8 cellular contexts compared by ENCODE assay signal in the genomic region with DNA sequence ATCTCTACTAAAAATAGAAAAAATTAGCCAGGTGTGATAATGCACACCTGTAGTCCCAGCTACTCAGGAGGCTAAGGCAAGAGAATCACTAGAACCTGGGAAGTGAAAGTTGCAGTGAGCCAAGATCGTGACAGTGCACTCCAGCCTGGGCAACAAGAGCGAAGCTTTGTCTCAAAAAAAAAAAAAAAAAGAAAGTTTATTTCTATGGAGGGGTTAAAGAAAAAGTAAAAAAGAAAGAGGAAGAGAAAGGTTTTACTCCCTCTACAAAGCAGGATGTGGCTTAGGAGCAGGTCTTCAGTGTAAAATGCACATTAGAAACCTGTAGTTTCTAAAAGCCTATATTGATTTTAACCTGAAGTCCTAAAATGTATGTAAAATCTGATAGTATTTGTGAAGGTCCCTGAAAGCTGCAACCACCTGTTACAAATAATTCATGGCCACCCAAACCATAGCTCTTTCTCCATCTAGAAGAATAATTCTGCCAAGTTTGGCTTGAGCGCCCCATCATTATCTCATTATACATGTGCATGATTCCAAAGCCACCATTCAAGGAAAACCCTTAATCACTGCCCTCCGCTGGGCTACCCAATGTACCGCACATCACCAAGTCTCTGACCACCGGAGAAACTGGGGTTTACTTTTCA. TPM values are rescaled to one million over a fixed set of nuclear protein-coding genes. Genes with fewer than 3 reads are reported as not detected.
DNase-seq lines count a peak whose midpoint lies in the region; ATAC-seq, FAIRE-seq and TF ChIP-seq lines count a peak whose summit lies in the region.

No MANE protein-coding gene starts in this region.

- whole genome bisulfite sequencing in liver = 81% methylated on average over 6 of the region's 6 CpGs
- WGBS in thyroid gland, 2 donors = 86 to 91% methylated on average over 6 of the region's 6 CpGs

- no peak for TF ChIP-seq POLR2A in thyroid gland (IDR thresholded peaks at IDR 0.05)

- no peaks in the 10 kb centered on the region for H3K9me3 ChIP-seq in CD8-positive, alpha-beta T cell (ENCODE audit: low read length)
- H3K9me3 ChIP-seq in T-helper 17 cell (ENCODE audit: control insufficient read depth, low read length, poor library complexity, severe bottlenecking) (no peaks in the 10 kb centered on the region), liver (ENCODE audit: control insufficient read depth in 4 of 4, low read length in 3 of 4) (no peaks in the 10 kb centered on the region), thyroid gland (no peaks in the 10 kb centered on the region)

- no peaks in the 10 kb centered on the region for H3K36me3 ChIP-seq in CD8-positive, alpha-beta T cell (ENCODE audit: insufficient read depth, low read length)
- no peaks in the 10 kb centered on the region for H3K36me3 ChIP-seq in liver (ENCODE audit: control insufficient read depth in 4 of 4, insufficient read depth in 3 of 4, low read depth in 1 of 4, low read length in 3 of 4)
- no peaks in the 10 kb centered on the region for H3K36me3 ChIP-seq in thyroid gland

- no peak for FAIRE-seq in urothelium cell line (lab: Jason Lieb, UNC)

- CTCF ChIA-PET in CD8-positive, alpha-beta T cell (lab: Charles Lee) = interaction anchor here (0.6 to 1.5 kb wide), 6 partner anchors 46 to 197 kb away, joined by 3 read pairs; no protein-coding TSS in a partner anchor

- peak overlapping the region; percentile 41 for H3K27ac ChIP-seq in CD8-positive, alpha-beta T cell (ENCODE audit: low read depth, low read length)
- no peak overlapping the region for H3K27ac ChIP-seq in liver (ENCODE audit: low read depth in 1 of 2, low read length in 2 of 2)
- H3K27ac ChIP-seq in thyroid gland = no peak overlapping the region

- POLR2A ChIA-PET in CD8-positive, alpha-beta T cell (lab: Charles Lee) = interaction anchor here (0.6 to 4.0 kb wide), 17 partner anchors 9 to 174 kb away, joined by 3 to 28 read pairs (median 4); partner anchors contain the start of gene GPR107

- H3K4me1 Mint-ChIP-seq in CD8-positive, alpha-beta T cell (ENCODE audit: low read depth) = peaks cover 69% of the 10 kb centered on the region
- peaks cover 59% of the 10 kb centered on the region for H3K4me1 Mint-ChIP-seq in T-helper 17 cell

- no peak for ATAC-seq in CD8-positive, alpha-beta T cell
- ATAC-seq in GM21576 (IDR thresholded peaks at IDR 0.05; ENCODE audit: unreplicated experiment) = peak; percentile 26
- peak; percentile 5 for ATAC-seq in T-helper 17 cell

- no peak for DNase-seq in CD8-positive, alpha-beta T cell
- DNase-seq in T-helper 17 cell (no peak), urothelium cell line (ENCODE audit: low spot score) (no peak), thyroid gland (no peak), cardiac septum (ENCODE audit: low spot score) (no peak)
- DNase-seq in activated effector memory CD4-positive, alpha-beta T cell treated with Interleukin-2 at 50 U/mL for 16 hours = no peak

- no peak for TF ChIP-seq CTCF in CD8-positive, alpha-beta T cell (IDR thresholded peaks at IDR 0.05)
- no peak for TF ChIP-seq CTCF in liver (IDR thresholded peaks at IDR 0.05; ENCODE audit: low read depth, low read length, missing input control)
- no peak for TF ChIP-seq CTCF in thyroid gland (IDR thresholded peaks at IDR 0.05)

- H3K4me1 ChIP-seq in CD8-positive, alpha-beta T cell (ENCODE audit: insufficient read depth, low read length) = peaks cover 51% of the 10 kb centered on the region
- H3K4me1 ChIP-seq in liver (ENCODE audit: control insufficient read depth in 4 of 4, insufficient read depth in 4 of 4, low read length in 3 of 4) (peaks cover 2 to 21% (median 19%) of the 10 kb centered on the region in 4 donors), thyroid gland (peaks cover 41 to 61% of the 10 kb centered on the region in 2 donors)

- peak overlapping the region; percentile 94 for H3K4me3 Mint-ChIP-seq in CD8-positive, alpha-beta T cell
- H3K4me3 Mint-ChIP-seq in T-helper 17 cell = peak overlapping the region; percentile 99

- no peaks in the 10 kb centered on the region for H3K27me3 ChIP-seq in CD8-positive, alpha-beta T cell (ENCODE audit: insufficient read depth, low read length)
- H3K27me3 ChIP-seq in liver (ENCODE audit: control insufficient read depth in 4 of 4, insufficient read depth in 4 of 4, low read length in 3 of 4) (no peaks in the 10 kb centered on the region), thyroid gland (no peaks in the 10 kb centered on the region)

- H3K27ac Mint-ChIP-seq in CD8-positive, alpha-beta T cell = peak overlapping the region; percentile 95
- H3K27ac Mint-ChIP-seq in T-helper 17 cell = peak overlapping the region; percentile 100

- peak overlapping the region in 1 of 2 donors; percentile 48 for H3K9ac ChIP-seq in liver (ENCODE audit: low read depth in 1 of 2, low read length in 2 of 2)

- intact Hi-C loops in CD8-positive, alpha-beta T cell (cut with DNase I, micrococcal nuclease) = loop anchor here (1.0 to 5.0 kb wide), 6 partner anchors 13 to 205 kb away; partner anchors contain the start of genes C9orf78 (in 1 of the 2), GPR107 (in 1 of the 2) and USP20 (in 1 of the 2)
- intact Hi-C loops in thyroid gland (cut with DNase I) = loop anchor here (5.0 kb wide), 1 partner anchor 152 kb away; no protein-coding TSS in a partner anchor
- intact Hi-C loops in cardiac septum (cut with DNase I) = loop anchor here (5.0 kb wide), 1 partner anchor 77 kb away; no protein-coding TSS in a partner anchor

- peak overlapping the region; percentile 40 for H3K4me3 ChIP-seq in CD8-positive, alpha-beta T cell (ENCODE audit: low read depth, low read length)
- H3K4me3 ChIP-seq in liver (ENCODE audit: low read depth in 1 of 3, low read length in 3 of 3) = no peak overlapping the region
- no peak overlapping the region for H3K4me3 ChIP-seq in thyroid gland (replicated peaks in 1 of 3)

- TF ChIP-seq RAD21 in liver (IDR thresholded peaks at IDR 0.05) = peak; percentile 27 to 34

- no peaks in the 10 kb centered on the region for H3K27me3 Mint-ChIP-seq in CD8-positive, alpha-beta T cell (ENCODE audit: low read depth)
- H3K27me3 Mint-ChIP-seq in T-helper 17 cell = no peaks in the 10 kb centered on the region

- H3K36me3 Mint-ChIP-seq in CD8-positive, alpha-beta T cell = peaks cover 32% of the 10 kb centered on the region
- H3K36me3 Mint-ChIP-seq in T-helper 17 cell (ENCODE audit: low read depth) = peaks cover 5% of the 10 kb centered on the region

- no peaks in the 10 kb centered on the region for H3K9me3 Mint-ChIP-seq in CD8-positive, alpha-beta T cell

TF ChIP-seq in liver, 16 proteins besides CTCF, POLR2A, EP300 and RAD21:
- TF ChIP-seq ATF3 (IDR thresholded peaks at IDR 0.05) (no peak), NR2F2 (IDR thresholded peaks at IDR 0.05) (no peak), HNF4A (conservative IDR thresholded peaks at IDR 0.05) (no peak), FOXA2 (IDR thresholded peaks at IDR 0.05) (no peak), SP1 (IDR thresholded peaks at IDR 0.05) (no peak), YY1 (IDR thresholded peaks at IDR 0.05) (no peak), RXRA (IDR thresholded peaks at IDR 0.05) (no peak), HNF4G (IDR thresholded peaks at IDR 0.05) (no peak), FOXA1 (IDR thresholded peaks at IDR 0.05) (no peak), GABPA (IDR thresholded peaks at IDR 0.05 in 1 of 2, conservative IDR thresholded peaks at IDR 0.05 in 1 of 2) (no peak), TAF1 (conservative IDR thresholded peaks at IDR 0.05) (no peak), ZBTB33 (IDR thresholded peaks at IDR 0.05) (no peak)
TF ChIP-seq in liver: peak in this region for 0.

RNA-seq across cellular contexts. Expression of gene FNBP1, which starts 3.4 kb away (rescaled TPM):
- total RNA-seq in CD8-positive, alpha-beta T cell = 100 to 1,000 TPM; 169 to 194 TPM
- total RNA-seq in T-helper 17 cell = 100 to 1,000 TPM; 219 to 221 TPM
- 10 to 100 TPM; 15.0 to 15.6 TPM for total RNA-seq in liver
- polyA plus RNA-seq in liver = 1 to 10 TPM; 6.6 to 9.7 TPM
- 10 to 100 TPM; 55.8 to 78.5 (median 76.0) TPM for total RNA-seq in thyroid gland
- total RNA-seq in cardiac septum = 22.6 TPM

RNA-seq across cellular contexts. Expression of gene GPR107, which starts 14.1 kb away (rescaled TPM):
- 10 to 100 TPM; 23.7 to 25.2 TPM for total RNA-seq in CD8-positive, alpha-beta T cell
- total RNA-seq in T-helper 17 cell (10 to 100 TPM; 22.1 to 26.2 TPM), liver (10 to 100 TPM; 11.1 to 17.2 TPM), thyroid gland (10 to 100 TPM; 43.5 to 65.6 (median 58.7) TPM), cardiac septum (23.7 TPM)
- 10 to 100 TPM in 1 of 2 donors, 1 to 10 TPM in 1; 3.8 to 11.6 TPM for polyA plus RNA-seq in liver
